11 cellular contexts compared by ENCODE assay signal in the genomic region with DNA sequence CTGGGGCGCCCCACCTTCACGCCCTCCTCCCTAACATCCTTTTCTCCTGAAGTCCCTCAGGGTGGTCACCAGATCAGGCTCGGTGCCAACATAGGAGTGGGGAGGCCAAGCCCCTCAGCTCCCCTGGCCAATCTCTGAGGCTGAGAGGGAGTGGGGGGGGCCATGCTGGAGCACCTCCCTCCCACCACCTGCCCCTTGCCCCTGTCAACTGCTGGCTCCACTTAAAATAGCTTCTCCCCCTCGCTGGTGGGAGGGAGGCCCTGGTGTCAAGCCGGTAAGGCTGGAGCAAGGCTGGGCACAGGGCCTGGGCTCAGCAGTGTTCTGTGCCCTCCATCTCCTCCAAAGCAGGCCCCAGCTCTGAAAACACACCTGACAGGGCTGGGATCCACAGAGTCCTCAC. TPM values are rescaled to one million over a fixed set of nuclear protein-coding genes. Genes with fewer than 3 reads are reported as not detected.
DNase-seq lines count a peak whose midpoint lies in the region; ATAC-seq and TF ChIP-seq lines count a peak whose summit lies in the region.
"Had no signal": no experiment of that assay in that cellular context is flagged by ENCODE, and none has a peak within 500 bp of the region (broad histone marks: within the 10 kb centered on the region; RNA-seq: fewer than 3 reads in every experiment).

No MANE protein-coding gene starts in this region.

- intact Hi-C loops in dorsolateral prefrontal cortex (cut with DNase I) (no loop called here), upper lobe of right lung (cut with DNase I) (no loop called here)

- H3K4me1 ChIP-seq in muscle layer of duodenum (ENCODE audit: control insufficient read depth in 1 of 2, insufficient read depth in 2 of 2, low read length in 2 of 2) (peaks cover 30 to 74% of the 10 kb centered on the region in 2 donors), upper lobe of right lung (peaks cover 78% of the 10 kb centered on the region)

- peak; percentile 20 for DNase-seq in NCI-H2227 (lab: John Stamatoyannopoulos, UW; ENCODE audit: unreplicated experiment)
- no peak for DNase-seq in NCI-H2227 treated with DMSO at 0.1 percent for 48 hours (lab: John Stamatoyannopoulos, UW)
- DNase-seq in dorsolateral prefrontal cortex, result peak in 1 of 10 donors; percentile 59
- no peak for DNase-seq in upper lobe of right lung
- no peak for DNase-seq in islet precursor cell
- DNase-seq: ACHN; activated naive CD4-positive, alpha-beta T cell treated with anti-CD3 and anti-CD28 coated beads, Interleukin-2, amount 10 ng/mL, durations not matched to agents 7 days and 5 days; NCI-H526 had no signal

- H3K9me3 ChIP-seq in muscle layer of duodenum (ENCODE audit: control insufficient read depth in 1 of 2, low read length in 2 of 2) (no peaks in the 10 kb centered on the region), upper lobe of right lung (no peaks in the 10 kb centered on the region)

- H3K36me3 ChIP-seq in muscle layer of duodenum (ENCODE audit: control insufficient read depth in 1 of 2, insufficient read depth in 2 of 2, low read length in 2 of 2) (no peaks in the 10 kb centered on the region), upper lobe of right lung (no peaks in the 10 kb centered on the region)

- H3K4me3 ChIP-seq in dorsolateral prefrontal cortex, result peak overlapping the region in 2 of 59 donors; percentile 61 to 67
- no peak overlapping the region for H3K4me3 ChIP-seq in muscle layer of duodenum (ENCODE audit: low read depth in 1 of 2, low read length in 2 of 2)
- H3K4me3 ChIP-seq in upper lobe of right lung, result peak overlapping the region; percentile 21

- TF ChIP-seq CTCF in dorsolateral prefrontal cortex (IDR thresholded peaks at IDR 0.05 in 54 of 56, conservative IDR thresholded peaks at IDR 0.05 in 2 of 56; ENCODE audit: low read depth in 1 of 56, partially characterized antibody in 56 of 56) (no peak), upper lobe of right lung (IDR thresholded peaks at IDR 0.05) (no peak)

- peaks cover 0 to 3% (median 0%) of the 10 kb centered on the region in 45 donors for H3K27me3 ChIP-seq in dorsolateral prefrontal cortex
- no peaks in the 10 kb centered on the region for H3K27me3 ChIP-seq in muscle layer of duodenum (ENCODE audit: low read depth, low read length)
- H3K27me3 ChIP-seq in upper lobe of right lung, result no peaks in the 10 kb centered on the region

- ATAC-seq in upper lobe of right lung, result no peak
- no peak for ATAC-seq in GM19351 (IDR thresholded peaks at IDR 0.05; ENCODE audit: unreplicated experiment)
- no peak for ATAC-seq in HG03139 (IDR thresholded peaks at IDR 0.05; ENCODE audit: unreplicated experiment)

- peak overlapping the region in 54 of 59 donors; percentile 3 to 97 (median 86) for H3K27ac ChIP-seq in dorsolateral prefrontal cortex
- H3K27ac ChIP-seq in muscle layer of duodenum (ENCODE audit: low read length), result peak overlapping the region; percentile 39
- peak overlapping the region; percentile 78 for H3K27ac ChIP-seq in upper lobe of right lung

RNA-seq across cellular contexts. Expression of a gene that starts 4.9 kb away (rescaled TPM):
- total RNA-seq in dorsolateral prefrontal cortex (100 to 1,000 TPM in 7 of 120 experiments, 10 to 100 TPM in 113; 45.2 to 131 (median 74.5) TPM), upper lobe of right lung (308 TPM)

RNA-seq across cellular contexts. Expression of a gene that starts 24.2 kb away (rescaled TPM):
- total RNA-seq in dorsolateral prefrontal cortex (10 to 100 TPM; 12.7 to 56.5 (median 38.0) TPM), upper lobe of right lung (9.3 TPM)

RNA-seq across cellular contexts. Expression of a gene that starts 32.4 kb away (rescaled TPM):
- total RNA-seq in dorsolateral prefrontal cortex, result 10 to 100 TPM; 25.8 to 78.7 (median 55.8) TPM
- total RNA-seq in upper lobe of right lung, result 26.1 TPM

RNA-seq across cellular contexts. Expression of a gene that starts 40.6 kb away (rescaled TPM):
- total RNA-seq in dorsolateral prefrontal cortex, result 100 to 1,000 TPM in 10 of 120 experiments, 10 to 100 TPM in 110; 66.5 to 112 (median 82.2) TPM
- total RNA-seq in upper lobe of right lung, result 54.0 TPM

RNA-seq across cellular contexts. Expression of a gene that starts 41.1 kb away (rescaled TPM):
- total RNA-seq in dorsolateral prefrontal cortex (10 to 100 TPM; 21.8 to 70.3 (median 34.7) TPM), upper lobe of right lung (22.2 TPM)
